In the genomic region with DNA sequence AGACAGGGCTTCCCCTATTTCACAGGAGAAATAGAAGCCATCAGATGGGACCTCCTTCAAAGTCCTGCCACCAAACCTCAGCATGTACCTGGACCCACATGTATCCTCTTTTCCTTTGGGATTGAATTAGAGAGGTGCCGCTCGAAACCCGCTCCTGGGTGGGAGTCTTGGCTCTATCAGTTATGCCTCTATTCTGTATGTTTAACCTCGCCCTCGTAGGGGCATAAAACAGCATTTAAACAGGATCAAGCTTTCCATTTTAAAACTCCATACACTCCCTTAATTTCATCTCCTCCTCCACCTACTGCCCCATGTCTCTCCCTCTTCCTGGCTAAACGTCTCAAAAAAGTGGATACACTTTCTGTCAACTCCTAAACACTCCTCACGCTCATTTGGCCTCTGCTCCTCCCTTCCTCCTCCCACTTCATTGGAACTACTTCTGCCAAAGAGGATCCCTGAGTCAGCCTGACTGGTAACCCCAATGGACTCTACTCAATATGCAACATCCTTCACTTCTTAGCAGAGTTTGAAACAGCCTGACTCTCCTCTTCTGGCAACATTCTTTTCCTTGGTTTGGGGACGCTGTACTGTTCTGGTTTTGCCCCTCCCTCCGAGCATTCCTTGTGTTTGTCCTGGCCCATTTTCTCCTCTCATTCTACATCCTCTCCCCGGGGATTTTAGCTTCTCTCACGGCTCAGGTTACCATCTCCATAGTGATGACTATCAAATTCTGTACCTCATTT, we compare ENCODE assay signal across 11 cellular contexts. TPM values are rescaled to one million over a fixed set of nuclear protein-coding genes. Genes with fewer than 3 reads are reported as not detected.
DNase-seq lines count a peak whose midpoint lies in the region; ATAC-seq and TF ChIP-seq lines count a peak whose summit lies in the region.
"Had no signal": no experiment of that assay in that cellular context is flagged by ENCODE, and none has a peak within 500 bp of the region (broad histone marks: within the 10 kb centered on the region; RNA-seq: fewer than 3 reads in every experiment).

No MANE protein-coding gene starts in this region.

- no peaks in the 10 kb centered on the region for H3K27me3 ChIP-seq in HUES48 (ENCODE audit: control insufficient read depth, insufficient read depth, low read length)

- H3K4me1 ChIP-seq in HUES48 (ENCODE audit: control insufficient read depth, insufficient read depth, low read length), result peaks cover 20% of the 10 kb centered on the region

- DNase-seq in AG09319 (ENCODE audit: extremely low read depth, low read depth) (peak; percentile 75), left lobe of liver (ENCODE audit: low spot score) (no peak), DMS 273 (lab: John Stamatoyannopoulos, UW; ENCODE audit: unreplicated experiment) (no peak), NCI-H1092 (lab: John Stamatoyannopoulos, UW) (no peak), NCI-H345 treated with DMSO at 0.1 percent for 48 hours (lab: John Stamatoyannopoulos, UW; ENCODE audit: unreplicated experiment) (no peak), mesenteric fat pad (ENCODE audit: low spot score) (no peak)
- DNase-seq: GF-D8, NCI-H146, WERI-Rb-1 had no signal

- H3K4me3 ChIP-seq in HUES48 (ENCODE audit: low read depth, low read length), result peak overlapping the region; percentile 24

- H3K27ac ChIP-seq in HUES48 (ENCODE audit: low read depth, low read length), result peak overlapping the region; percentile 81
- H3K27ac ChIP-seq: WERI-Rb-1 had no signal

- TF ChIP-seq CTCF in AG09319 (IDR thresholded peaks at IDR 0.05; ENCODE audit: low read depth, low read length), result no peak

- peaks cover 21% of the 10 kb centered on the region for H3K4me1 Mint-ChIP-seq in dendritic cell treated with granulocyte-macrophage colony-stimulating factor and Interleukin-4, amounts not matched to agents 40 ng/mL and 50 ng/mL, for 4 days (ENCODE audit: low read depth)

- H3K9me3 ChIP-seq in HUES48 (ENCODE audit: control insufficient read depth, insufficient read depth, low read length), result no peaks in the 10 kb centered on the region

- no peaks in the 10 kb centered on the region for H3K9me3 Mint-ChIP-seq in dendritic cell treated with granulocyte-macrophage colony-stimulating factor and Interleukin-4, amounts not matched to agents 40 ng/mL and 50 ng/mL, for 4 days

- H3K4me3 Mint-ChIP-seq in dendritic cell treated with granulocyte-macrophage colony-stimulating factor and Interleukin-4, amounts not matched to agents 40 ng/mL and 50 ng/mL, for 4 days, result no peak overlapping the region

- peak; percentile 13 for ATAC-seq in left lobe of liver

- H3K36me3 Mint-ChIP-seq in dendritic cell treated with granulocyte-macrophage colony-stimulating factor and Interleukin-4, amounts not matched to agents 40 ng/mL and 50 ng/mL, for 4 days (ENCODE audit: low read depth), result peaks cover 58% of the 10 kb centered on the region

- intact Hi-C loops in dendritic cell treated with granulocyte-macrophage colony-stimulating factor and Interleukin-4, amounts not matched to agents 40 ng/mL and 50 ng/mL, for 4 days (cut with micrococcal nuclease), result no loop called here

- H3K36me3 ChIP-seq in HUES48 (ENCODE audit: control insufficient read depth, insufficient read depth, low read length), result 0 out of 2 replicates have a peak, but pooled peaks cover 6% of the 10 kb centered on the region

- peak overlapping the region; percentile 1 for H3K27ac Mint-ChIP-seq in dendritic cell treated with granulocyte-macrophage colony-stimulating factor and Interleukin-4, amounts not matched to agents 40 ng/mL and 50 ng/mL, for 4 days

- H3K9ac ChIP-seq in HUES48 (ENCODE audit: low read depth, low read length), result peak overlapping the region; percentile 2; the same call in 1 of the 2 replicates

- H3K27me3 Mint-ChIP-seq in dendritic cell treated with granulocyte-macrophage colony-stimulating factor and Interleukin-4, amounts not matched to agents 40 ng/mL and 50 ng/mL, for 4 days, result no peaks in the 10 kb centered on the region

RNA-seq across cellular contexts. Expression of gene MUC20, which starts 23.0 kb away (rescaled TPM):
- total RNA-seq in left lobe of liver (29.6 TPM), mesenteric fat pad (2.0 TPM)

Comparison
In these comparisons a context has a peak if more than half of its experiments do, and no peak if none do; other contexts are left out.
1. RNA of gene MUC20, which starts 23.0 kb away (total RNA-seq): 29.6 TPM in left lobe of liver (single experiment); 2.0 TPM in mesenteric fat pad (single experiment); every median in the first group is over 10 times any median in the second.